24 cellular contexts compared by ENCODE assay signal in the genomic region with DNA sequence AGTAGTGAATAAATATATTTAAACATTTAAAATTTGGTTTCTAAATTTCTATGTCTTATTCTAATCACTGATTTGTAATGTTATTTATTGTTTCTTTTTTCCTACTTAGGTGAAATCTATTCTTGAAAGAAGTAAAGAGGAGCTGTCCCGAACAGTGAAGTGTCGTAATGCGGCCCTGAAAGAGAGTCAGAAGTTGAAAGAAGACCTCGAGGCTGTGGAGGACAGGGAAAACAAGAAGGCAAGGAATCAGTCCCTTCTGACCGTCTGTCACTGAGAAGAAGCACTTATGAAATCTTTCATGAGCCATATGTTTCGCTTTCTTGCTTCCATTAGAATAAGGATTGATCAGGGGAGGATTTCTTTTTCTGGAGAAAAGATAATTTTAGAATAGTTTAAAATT.
A peak's percentile ranks its signal among the peaks of the same experiment; 100 is the strongest.
DNase-seq lines count a peak whose midpoint lies in the region; ATAC-seq, FAIRE-seq and TF ChIP-seq lines count a peak whose summit lies in the region.
"Had no signal": no experiment of that assay in that cellular context is flagged by ENCODE, and none has a peak within 500 bp of the region (broad histone marks: within the 10 kb centered on the region; RNA-seq: fewer than 3 reads in every experiment).

No MANE protein-coding gene starts in this region.

- no peaks in the 10 kb centered on the region for H4K20me1 ChIP-seq in K562 (replicated peaks; ENCODE audit: control insufficient read depth, insufficient read depth, low read length)

- H3K4me1 ChIP-seq in K562 (replicated peaks in 1 of 2; ENCODE audit: control insufficient read depth in 2 of 2, insufficient read depth in 2 of 2, low read length in 2 of 2) (peaks cover 0 to 4% of the 10 kb centered on the region in 2 experiments; a peak in 3 of 5 replicates), small intestine (ENCODE audit: control insufficient read depth in 2 of 2, insufficient read depth in 1 of 2, low read depth in 1 of 2, low read length in 1 of 2) (no peaks in the 10 kb centered on the region)
- H3K4me1 ChIP-seq: adrenal gland, breast epithelium, SJSA1, vagina had no signal

- FAIRE-seq in K562 (lab: Jason Lieb, UNC) = no peak
- peak; percentile 55 for FAIRE-seq in islet of Langerhans (lab: Jason Lieb, UNC)
- no peak for FAIRE-seq in small intestine (lab: Jason Lieb, UNC)
- FAIRE-seq: frontal cortex had no signal

- no peaks in the 10 kb centered on the region for H3K9me3 ChIP-seq in K562 (replicated peaks; ENCODE audit: control insufficient read depth, insufficient read depth, low read depth, low read length)
- no peaks in the 10 kb centered on the region for H3K9me3 ChIP-seq in small intestine (ENCODE audit: control insufficient read depth, low read depth)
- H3K9me3 ChIP-seq: breast epithelium, SJSA1, vagina had no signal

- POLR2A ChIA-PET in K562 (lab: Yijun Ruan, JAX) = interaction anchor here (1.0 kb wide), 1 partner anchor 10 kb away, joined by 4 read pairs; no protein-coding TSS in a partner anchor

- H3K27me3 ChIP-seq in K562 (ENCODE audit: control insufficient read depth in 2 of 2, insufficient read depth in 2 of 2, low read length in 2 of 2) (no peaks in the 10 kb centered on the region), dorsolateral prefrontal cortex (no peaks in the 10 kb centered on the region), small intestine (ENCODE audit: control insufficient read depth in 2 of 2, insufficient read depth in 2 of 2, low read length in 2 of 2) (no peaks in the 10 kb centered on the region)
- H3K27me3 ChIP-seq: adrenal gland, breast epithelium, SJSA1, vagina had no signal

- TF ChIP-seq EP300 in K562 (IDR thresholded peaks at IDR 0.05; ENCODE audit: low read length) = no peak

- DNase-seq in DMS 273 (lab: John Stamatoyannopoulos, UW; ENCODE audit: unreplicated experiment) = peak; percentile 51
- DNase-seq in K562 (ENCODE audit: extremely low read depth in 1 of 4, low spot score in 3 of 4) = no peak
- DNase-seq in progenitor cell of endocrine pancreas (ENCODE audit: low spot score, unreplicated experiment) = no peak
- DNase-seq in activated T-cell treated with anti-CD3 and anti-CD28 coated beads, Interleukin-2, amount 50 U/mL, for 4 hours = no peak
- DNase-seq in dorsolateral prefrontal cortex = no peak
- no peak for DNase-seq in small intestine
- no peak for DNase-seq in NCI-H446 (lab: John Stamatoyannopoulos, UW)
- DNase-seq: activated CD4-positive, alpha-beta memory T cell treated with anti-CD3 and anti-CD28 coated beads for 36 hours; activated gamma-delta T cell treated with Interleukin-2 at 50 U/mL for 16 hours; GDM1; GOT3; midbrain; NCI-H1694; stimulated activated CD4-positive, alpha-beta T cell treated with anti-CD3 and anti-CD28 coated beads, Interleukin-12 subunit alpha, Interleukin-12 subunit beta, amount 100 ng/mL, for 4 hours; stimulated activated CD8-positive, alpha-beta memory T cell treated with anti-CD3 and anti-CD28 coated beads, Interleukin-4, amount 100 ng/mL, for 48 hours had no signal

- H2AFZ ChIP-seq in K562 (ENCODE audit: low read depth, low read length) = peak overlapping the region; percentile 87

- TF ChIP-seq RAD21 in K562 (CRISPR knock-in tag; conservative IDR thresholded peaks at IDR 0.05 in 1 of 2, IDR thresholded peaks at IDR 0.05 in 1 of 2) = no peak

- CTCF ChIA-PET in K562 (lab: Yijun Ruan, JAX; ENCODE audit: low intra/inter-chr PET ratio) = no interaction called here

- H3K9me3 Mint-ChIP-seq in progenitor cell of endocrine pancreas (ENCODE audit: low read depth) = no peaks in the 10 kb centered on the region
- no peaks in the 10 kb centered on the region for H3K9me3 Mint-ChIP-seq in activated T-cell treated with anti-CD3 and anti-CD28 coated beads, Interleukin-2, amount 50 U/mL, for 4 hours
- H3K9me3 Mint-ChIP-seq: activated CD4-positive, alpha-beta memory T cell treated with anti-CD3 and anti-CD28 coated beads for 36 hours; neural crest cell; T-helper 2 cell treated with Interferon-gamma antibody and Interleukin-4, amounts not matched to agents 5 μg/mL and 100 μg/mL, for 36 hours; WTC11 had no signal

- peak; percentile 47; the same call in 2 of the 3 replicates for ATAC-seq in K562
- ATAC-seq in activated T-cell treated with anti-CD3 and anti-CD28 coated beads, Interleukin-2, amount 50 U/mL, for 4 hours = no peak

- H3K79me2 ChIP-seq in K562 (ENCODE audit: control insufficient read depth, insufficient read depth, low read length) = no peaks in the 10 kb centered on the region

- H3K9ac ChIP-seq in K562 (ENCODE audit: insufficient read depth in 1 of 2, low read depth in 2 of 2, low read length in 2 of 2) = no peak overlapping the region

- TF ChIP-seq POLR2A in K562 (conservative IDR thresholded peaks at IDR 0.05) = no peak

- no peak overlapping the region for H3K4me3 Mint-ChIP-seq in progenitor cell of endocrine pancreas (ENCODE audit: low read depth)
- no peak overlapping the region for H3K4me3 Mint-ChIP-seq in activated T-cell treated with anti-CD3 and anti-CD28 coated beads, Interleukin-2, amount 50 U/mL, for 4 hours
- H3K4me3 Mint-ChIP-seq: activated CD4-positive, alpha-beta memory T cell treated with anti-CD3 and anti-CD28 coated beads for 36 hours; neural crest cell; T-helper 2 cell treated with Interferon-gamma antibody and Interleukin-4, amounts not matched to agents 5 μg/mL and 100 μg/mL, for 36 hours; WTC11 had no signal

- H3K4me2 ChIP-seq in K562 (ENCODE audit: insufficient read depth, low read length) = no peak overlapping the region

- H3K4me1 Mint-ChIP-seq in progenitor cell of endocrine pancreas (ENCODE audit: low read depth) = peaks cover 21% of the 10 kb centered on the region
- no peaks in the 10 kb centered on the region for H3K4me1 Mint-ChIP-seq in activated T-cell treated with anti-CD3 and anti-CD28 coated beads, Interleukin-2, amount 50 U/mL, for 4 hours (ENCODE audit: low read depth)

- no TSS peak for BruUV-seq in K562 (replicated peaks; lab: Mats Ljungman, UMichigan)

- H3K36me3 ChIP-seq in K562 (ENCODE audit: control insufficient read depth, insufficient read depth, low read length) = peaks cover 18% of the 10 kb centered on the region; the same call in 2 of the 3 replicates
- no peaks in the 10 kb centered on the region for H3K36me3 ChIP-seq in small intestine (ENCODE audit: control insufficient read depth in 2 of 2, insufficient read depth in 2 of 2, low read length in 2 of 2)
- H3K36me3 ChIP-seq: adrenal gland, breast epithelium, vagina had no signal

- H3K4me3 ChIP-seq in K562 = no peak overlapping the region
- no peak overlapping the region for H3K4me3 ChIP-seq in dorsolateral prefrontal cortex
- no peak overlapping the region for H3K4me3 ChIP-seq in small intestine (ENCODE audit: low read depth in 1 of 2, low read length in 2 of 2)
- H3K4me3 ChIP-seq: adrenal gland, breast epithelium, SJSA1, vagina had no signal

- peak overlapping the region; percentile 53; the same call in 1 of the 3 replicates for H3K27ac ChIP-seq in K562 (ENCODE audit: extremely low read depth, low read depth, low read length)
- no peak overlapping the region for H3K27ac ChIP-seq in dorsolateral prefrontal cortex
- no peak overlapping the region for H3K27ac ChIP-seq in small intestine (ENCODE audit: low read depth in 1 of 2, low read length in 1 of 2)
- H3K27ac ChIP-seq: adrenal gland, breast epithelium, vagina had no signal

- in situ Hi-C loops in K562 (cut with MboI) = no loop called here

- H3K27ac Mint-ChIP-seq in progenitor cell of endocrine pancreas = peak overlapping the region; percentile 47
- H3K27ac Mint-ChIP-seq: activated CD4-positive, alpha-beta memory T cell treated with anti-CD3 and anti-CD28 coated beads for 36 hours; T-helper 2 cell treated with Interferon-gamma antibody and Interleukin-4, amounts not matched to agents 5 μg/mL and 100 μg/mL, for 36 hours had no signal

- H3K9me1 ChIP-seq in K562 (ENCODE audit: control insufficient read depth, insufficient read depth, low read length) = no peaks in the 10 kb centered on the region

- H3K27me3 Mint-ChIP-seq in progenitor cell of endocrine pancreas = no peaks in the 10 kb centered on the region
- H3K27me3 Mint-ChIP-seq in activated T-cell treated with anti-CD3 and anti-CD28 coated beads, Interleukin-2, amount 50 U/mL, for 4 hours (ENCODE audit: low read depth) = no peaks in the 10 kb centered on the region
- H3K27me3 Mint-ChIP-seq: activated CD4-positive, alpha-beta memory T cell treated with anti-CD3 and anti-CD28 coated beads for 36 hours had no signal

- H3K36me3 Mint-ChIP-seq in progenitor cell of endocrine pancreas (ENCODE audit: insufficient read depth) = peaks cover 7% of the 10 kb centered on the region
- H3K36me3 Mint-ChIP-seq in activated T-cell treated with anti-CD3 and anti-CD28 coated beads, Interleukin-2, amount 50 U/mL, for 4 hours (ENCODE audit: insufficient read depth) = no peaks in the 10 kb centered on the region

- 66% methylated on average over 6 of the region's 6 CpGs for WGBS in K562 (ENCODE audit: insufficient coverage, low coverage, missing lambda C conversion rate)
- WGBS in small intestine, 3 donors = 81 to 88% (median 88%) methylated on average over 6 of the region's 6 CpGs

- intact Hi-C loops in K562 (cut with micrococcal nuclease) (no loop called here), dorsolateral prefrontal cortex (cut with DNase I) (no loop called here)

- TF ChIP-seq CTCF in K562 (IDR thresholded peaks at IDR 0.05 in 2 of 3, conservative IDR thresholded peaks at IDR 0.05 in 1 of 3; ENCODE audit: insufficient read depth in 2 of 3, low read depth in 1 of 3, low read length in 3 of 3) (no peak), progenitor cell of endocrine pancreas (IDR thresholded peaks at IDR 0.05; ENCODE audit: unreplicated experiment) (no peak), dorsolateral prefrontal cortex (IDR thresholded peaks at IDR 0.05 in 54 of 56, conservative IDR thresholded peaks at IDR 0.05 in 2 of 56; ENCODE audit: low read depth in 1 of 56, partially characterized antibody in 56 of 56) (no peak)

TF ChIP-seq in K562, 482 proteins besides CTCF, POLR2A, EP300 and RAD21 (continues in another document):
- TF ChIP-seq ZNF184 (CRISPR knock-in tag; IDR thresholded peaks at IDR 0.05) (no peak), U2AF1 (optimal IDR thresholded peaks at IDR 0.05; ENCODE audit: low read depth, low read length) (no peak), CHD2 (IDR thresholded peaks at IDR 0.05; ENCODE audit: low read depth, low read length) (no peak), ZNF830 (CRISPR knock-in tag; IDR thresholded peaks at IDR 0.05) (no peak)
- TF ChIP-seq, protein P1, sequence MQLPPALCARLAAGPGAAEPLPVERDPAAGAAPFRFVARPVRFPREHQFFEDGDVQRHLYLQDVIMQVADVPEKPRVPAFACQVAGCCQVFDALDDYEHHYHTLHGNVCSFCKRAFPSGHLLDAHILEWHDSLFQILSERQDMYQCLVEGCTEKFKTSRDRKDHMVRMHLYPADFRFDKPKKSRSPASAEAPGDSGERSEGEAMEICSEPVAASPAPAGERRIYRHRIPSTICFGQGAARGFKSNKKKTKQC (CRISPR knock-in tag; IDR thresholded peaks at IDR 0.05) = no peak
